ENCODE assay signal across 19 cellular contexts in the genomic region with DNA sequence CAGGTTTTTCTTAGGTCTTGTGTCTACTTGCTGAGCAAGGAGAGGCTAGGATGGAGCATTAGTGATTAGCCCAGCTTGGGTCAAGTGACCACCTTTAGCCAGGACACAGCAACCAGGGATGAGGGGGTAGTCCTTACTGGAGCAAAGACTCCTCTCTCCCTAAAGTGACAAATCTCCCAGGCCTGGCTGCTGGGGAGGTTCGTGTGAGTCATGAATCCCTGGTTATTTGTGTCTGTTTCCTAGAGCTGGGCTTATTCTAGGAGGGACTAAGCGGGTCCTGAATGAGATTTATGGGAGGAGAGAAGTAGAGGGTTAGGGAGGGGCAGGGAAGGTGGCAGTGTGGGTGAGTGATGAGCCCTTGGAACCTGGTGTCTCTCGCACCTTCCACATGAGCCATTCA.
"Had no signal": no experiment of that assay in that cellular context is flagged by ENCODE, and none has a peak within 500 bp of the region (broad histone marks: within the 10 kb centered on the region; RNA-seq: fewer than 3 reads in every experiment).

No MANE protein-coding gene starts in this region.

- H3K9me3 Mint-ChIP-seq: dendritic cell treated with granulocyte-macrophage colony-stimulating factor and Interleukin-4, amounts not matched to agents 40 ng/mL and 50 ng/mL, for 4 days; natural killer cell had no signal

- H3K4me1 Mint-ChIP-seq: immature natural killer cell, natural killer cell, neural progenitor cell had no signal

- H3K4me3 ChIP-seq: neural progenitor cell, ovary, smooth muscle cell, thyroid gland, upper lobe of left lung, vagina had no signal

- H3K27ac ChIP-seq: foreskin keratinocyte, neural progenitor cell, ovary, thyroid gland, upper lobe of left lung, vagina had no signal

- H3K36me3 Mint-ChIP-seq: immature natural killer cell, mesothelial cell of epicardium, natural killer cell, neural progenitor cell had no signal

- H3K27ac Mint-ChIP-seq: dendritic cell treated with granulocyte-macrophage colony-stimulating factor and Interleukin-4, amounts not matched to agents 40 ng/mL and 50 ng/mL, for 4 days; immature natural killer cell; mesothelial cell of epicardium; natural killer cell had no signal

- DNase-seq: erythroblast; foreskin keratinocyte; immature natural killer cell; kidney; left colon; mammary epithelial cell; natural killer cell; nucleus accumbens; ovary; right cardiac atrium; stimulated activated CD4-positive, alpha-beta T cell treated with anti-CD3 and anti-CD28 coated beads, Interleukin-2, amount 100 ng/mL, for 48 hours; stimulated activated naive CD4-positive, alpha-beta T cell treated with Interleukin-2 at 50 U/mL for 16 hours; thyroid gland; upper lobe of left lung had no signal

- ATAC-seq: foreskin keratinocyte, left colon, natural killer cell, right cardiac atrium had no signal

- H3K4me3 Mint-ChIP-seq: dendritic cell treated with granulocyte-macrophage colony-stimulating factor and Interleukin-4, amounts not matched to agents 40 ng/mL and 50 ng/mL, for 4 days; immature natural killer cell; mesothelial cell of epicardium; natural killer cell; neural progenitor cell had no signal
